In the genomic region with DNA sequence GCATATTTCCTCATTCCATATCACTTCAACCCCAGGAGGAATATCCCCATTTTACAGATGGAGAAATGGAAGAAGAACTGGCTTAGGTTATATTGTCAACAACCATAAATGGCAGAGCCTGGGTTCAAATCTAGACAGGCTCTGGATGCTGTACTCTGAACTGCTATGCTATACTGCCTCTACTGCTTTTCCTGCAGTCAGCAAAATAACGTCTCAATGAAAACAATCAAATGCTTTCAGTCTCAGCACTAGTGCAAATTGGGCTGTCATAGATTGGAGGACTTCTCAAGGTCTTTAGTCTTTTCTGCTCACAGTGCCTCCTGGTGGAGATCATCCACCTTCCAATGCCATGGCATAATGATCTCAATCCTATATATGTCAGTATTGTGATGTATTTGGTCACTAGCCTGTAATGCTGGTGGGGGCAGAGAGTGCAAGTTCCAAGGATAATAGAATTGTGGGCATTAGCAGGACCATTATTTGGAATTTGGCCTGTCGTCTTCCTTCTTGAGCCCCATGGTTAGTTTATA, we compare ENCODE assay signal across 2 cellular contexts.
TF ChIP-seq lines count a peak whose summit lies in the region.

No MANE protein-coding gene starts in this region.

TF ChIP-seq in SK-N-SH, 30 proteins besides CTCF, POLR2A, EP300 and RAD21 (continued from another document):
- TF ChIP-seq, protein P1, sequence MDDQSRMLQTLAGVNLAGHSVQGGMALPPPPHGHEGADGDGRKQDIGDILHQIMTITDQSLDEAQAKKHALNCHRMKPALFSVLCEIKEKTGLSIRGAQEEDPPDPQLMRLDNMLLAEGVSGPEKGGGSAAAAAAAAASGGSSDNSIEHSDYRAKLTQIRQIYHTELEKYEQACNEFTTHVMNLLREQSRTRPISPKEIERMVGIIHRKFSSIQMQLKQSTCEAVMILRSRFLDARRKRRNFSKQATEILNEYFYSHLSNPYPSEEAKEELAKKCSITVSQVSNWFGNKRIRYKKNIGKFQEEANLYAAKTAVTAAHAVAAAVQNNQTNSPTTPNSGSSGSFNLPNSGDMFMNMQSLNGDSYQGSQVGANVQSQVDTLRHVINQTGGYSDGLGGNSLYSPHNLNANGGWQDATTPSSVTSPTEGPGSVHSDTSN (IDR thresholded peaks at IDR 0.05), result no peak
- no peak for TF ChIP-seq TCF12 (IDR thresholded peaks at IDR 0.05)
- TF ChIP-seq POLR2AphosphoS5 (IDR thresholded peaks at IDR 0.05; ENCODE audit: low read depth, low read length), result no peak
- TF ChIP-seq, protein P2, sequence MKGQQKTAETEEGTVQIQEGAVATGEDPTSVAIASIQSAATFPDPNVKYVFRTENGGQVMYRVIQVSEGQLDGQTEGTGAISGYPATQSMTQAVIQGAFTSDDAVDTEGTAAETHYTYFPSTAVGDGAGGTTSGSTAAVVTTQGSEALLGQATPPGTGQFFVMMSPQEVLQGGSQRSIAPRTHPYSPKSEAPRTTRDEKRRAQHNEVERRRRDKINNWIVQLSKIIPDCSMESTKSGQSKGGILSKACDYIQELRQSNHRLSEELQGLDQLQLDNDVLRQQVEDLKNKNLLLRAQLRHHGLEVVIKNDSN (IDR thresholded peaks at IDR 0.05; ENCODE audit: borderline replicate concordance, low read depth), result no peak
- TF ChIP-seq SMC3 (IDR thresholded peaks at IDR 0.05; ENCODE audit: low read depth, low read length), result no peak
- TF ChIP-seq GABPA (IDR thresholded peaks at IDR 0.05; ENCODE audit: low read depth), result no peak
- TF ChIP-seq, protein P3, sequence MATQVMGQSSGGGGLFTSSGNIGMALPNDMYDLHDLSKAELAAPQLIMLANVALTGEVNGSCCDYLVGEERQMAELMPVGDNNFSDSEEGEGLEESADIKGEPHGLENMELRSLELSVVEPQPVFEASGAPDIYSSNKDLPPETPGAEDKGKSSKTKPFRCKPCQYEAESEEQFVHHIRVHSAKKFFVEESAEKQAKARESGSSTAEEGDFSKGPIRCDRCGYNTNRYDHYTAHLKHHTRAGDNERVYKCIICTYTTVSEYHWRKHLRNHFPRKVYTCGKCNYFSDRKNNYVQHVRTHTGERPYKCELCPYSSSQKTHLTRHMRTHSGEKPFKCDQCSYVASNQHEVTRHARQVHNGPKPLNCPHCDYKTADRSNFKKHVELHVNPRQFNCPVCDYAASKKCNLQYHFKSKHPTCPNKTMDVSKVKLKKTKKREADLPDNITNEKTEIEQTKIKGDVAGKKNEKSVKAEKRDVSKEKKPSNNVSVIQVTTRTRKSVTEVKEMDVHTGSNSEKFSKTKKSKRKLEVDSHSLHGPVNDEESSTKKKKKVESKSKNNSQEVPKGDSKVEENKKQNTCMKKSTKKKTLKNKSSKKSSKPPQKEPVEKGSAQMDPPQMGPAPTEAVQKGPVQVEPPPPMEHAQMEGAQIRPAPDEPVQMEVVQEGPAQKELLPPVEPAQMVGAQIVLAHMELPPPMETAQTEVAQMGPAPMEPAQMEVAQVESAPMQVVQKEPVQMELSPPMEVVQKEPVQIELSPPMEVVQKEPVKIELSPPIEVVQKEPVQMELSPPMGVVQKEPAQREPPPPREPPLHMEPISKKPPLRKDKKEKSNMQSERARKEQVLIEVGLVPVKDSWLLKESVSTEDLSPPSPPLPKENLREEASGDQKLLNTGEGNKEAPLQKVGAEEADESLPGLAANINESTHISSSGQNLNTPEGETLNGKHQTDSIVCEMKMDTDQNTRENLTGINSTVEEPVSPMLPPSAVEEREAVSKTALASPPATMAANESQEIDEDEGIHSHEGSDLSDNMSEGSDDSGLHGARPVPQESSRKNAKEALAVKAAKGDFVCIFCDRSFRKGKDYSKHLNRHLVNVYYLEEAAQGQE (IDR thresholded peaks at IDR 0.05; ENCODE audit: low read depth, low read length), result no peak
- TF ChIP-seq, protein P4, sequence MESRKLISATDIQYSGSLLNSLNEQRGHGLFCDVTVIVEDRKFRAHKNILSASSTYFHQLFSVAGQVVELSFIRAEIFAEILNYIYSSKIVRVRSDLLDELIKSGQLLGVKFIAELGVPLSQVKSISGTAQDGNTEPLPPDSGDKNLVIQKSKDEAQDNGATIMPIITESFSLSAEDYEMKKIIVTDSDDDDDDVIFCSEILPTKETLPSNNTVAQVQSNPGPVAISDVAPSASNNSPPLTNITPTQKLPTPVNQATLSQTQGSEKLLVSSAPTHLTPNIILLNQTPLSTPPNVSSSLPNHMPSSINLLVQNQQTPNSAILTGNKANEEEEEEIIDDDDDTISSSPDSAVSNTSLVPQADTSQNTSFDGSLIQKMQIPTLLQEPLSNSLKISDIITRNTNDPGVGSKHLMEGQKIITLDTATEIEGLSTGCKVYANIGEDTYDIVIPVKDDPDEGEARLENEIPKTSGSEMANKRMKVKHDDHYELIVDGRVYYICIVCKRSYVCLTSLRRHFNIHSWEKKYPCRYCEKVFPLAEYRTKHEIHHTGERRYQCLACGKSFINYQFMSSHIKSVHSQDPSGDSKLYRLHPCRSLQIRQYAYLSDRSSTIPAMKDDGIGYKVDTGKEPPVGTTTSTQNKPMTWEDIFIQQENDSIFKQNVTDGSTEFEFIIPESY (IDR thresholded peaks at IDR 0.05; ENCODE audit: borderline replicate concordance, low read depth), result no peak
- TF ChIP-seq, protein P5, sequence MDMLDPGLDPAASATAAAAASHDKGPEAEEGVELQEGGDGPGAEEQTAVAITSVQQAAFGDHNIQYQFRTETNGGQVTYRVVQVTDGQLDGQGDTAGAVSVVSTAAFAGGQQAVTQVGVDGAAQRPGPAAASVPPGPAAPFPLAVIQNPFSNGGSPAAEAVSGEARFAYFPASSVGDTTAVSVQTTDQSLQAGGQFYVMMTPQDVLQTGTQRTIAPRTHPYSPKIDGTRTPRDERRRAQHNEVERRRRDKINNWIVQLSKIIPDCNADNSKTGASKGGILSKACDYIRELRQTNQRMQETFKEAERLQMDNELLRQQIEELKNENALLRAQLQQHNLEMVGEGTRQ (IDR thresholded peaks at IDR 0.05; ENCODE audit: borderline replicate concordance, low read depth, low read length), result no peak

TF ChIP-seq in SK-N-SH treated with all-trans-retinoic acid at 6 μM for 48 hours, 23 proteins besides CTCF, POLR2A, EP300 and RAD21 (continued from another document):
- TF ChIP-seq, protein P6, sequence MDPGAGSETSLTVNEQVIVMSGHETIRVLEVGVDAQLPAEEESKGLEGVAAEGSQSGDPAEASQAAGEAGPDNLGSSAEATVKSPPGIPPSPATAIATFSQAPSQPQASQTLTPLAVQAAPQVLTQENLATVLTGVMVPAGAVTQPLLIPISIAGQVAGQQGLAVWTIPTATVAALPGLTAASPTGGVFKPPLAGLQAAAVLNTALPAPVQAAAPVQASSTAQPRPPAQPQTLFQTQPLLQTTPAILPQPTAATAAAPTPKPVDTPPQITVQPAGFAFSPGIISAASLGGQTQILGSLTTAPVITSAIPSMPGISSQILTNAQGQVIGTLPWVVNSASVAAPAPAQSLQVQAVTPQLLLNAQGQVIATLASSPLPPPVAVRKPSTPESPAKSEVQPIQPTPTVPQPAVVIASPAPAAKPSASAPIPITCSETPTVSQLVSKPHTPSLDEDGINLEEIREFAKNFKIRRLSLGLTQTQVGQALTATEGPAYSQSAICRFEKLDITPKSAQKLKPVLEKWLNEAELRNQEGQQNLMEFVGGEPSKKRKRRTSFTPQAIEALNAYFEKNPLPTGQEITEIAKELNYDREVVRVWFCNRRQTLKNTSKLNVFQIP (CRISPR knock-in tag; IDR thresholded peaks at IDR 0.05; ENCODE audit: borderline replicate concordance, low read depth), result no peak
- TF ChIP-seq ZNF8 (CRISPR knock-in tag; IDR thresholded peaks at IDR 0.05), result no peak
- TF ChIP-seq ZNF565 (CRISPR knock-in tag; conservative IDR thresholded peaks at IDR 0.05; ENCODE audit: low read depth), result no peak
- TF ChIP-seq ZC3H10 (CRISPR knock-in tag; IDR thresholded peaks at IDR 0.05), result no peak
- TF ChIP-seq ZFP30 (CRISPR knock-in tag; IDR thresholded peaks at IDR 0.05), result no peak
- no peak for TF ChIP-seq ARNTL (CRISPR knock-in tag; IDR thresholded peaks at IDR 0.05; ENCODE audit: borderline replicate concordance, low read depth)
- TF ChIP-seq, protein P7, sequence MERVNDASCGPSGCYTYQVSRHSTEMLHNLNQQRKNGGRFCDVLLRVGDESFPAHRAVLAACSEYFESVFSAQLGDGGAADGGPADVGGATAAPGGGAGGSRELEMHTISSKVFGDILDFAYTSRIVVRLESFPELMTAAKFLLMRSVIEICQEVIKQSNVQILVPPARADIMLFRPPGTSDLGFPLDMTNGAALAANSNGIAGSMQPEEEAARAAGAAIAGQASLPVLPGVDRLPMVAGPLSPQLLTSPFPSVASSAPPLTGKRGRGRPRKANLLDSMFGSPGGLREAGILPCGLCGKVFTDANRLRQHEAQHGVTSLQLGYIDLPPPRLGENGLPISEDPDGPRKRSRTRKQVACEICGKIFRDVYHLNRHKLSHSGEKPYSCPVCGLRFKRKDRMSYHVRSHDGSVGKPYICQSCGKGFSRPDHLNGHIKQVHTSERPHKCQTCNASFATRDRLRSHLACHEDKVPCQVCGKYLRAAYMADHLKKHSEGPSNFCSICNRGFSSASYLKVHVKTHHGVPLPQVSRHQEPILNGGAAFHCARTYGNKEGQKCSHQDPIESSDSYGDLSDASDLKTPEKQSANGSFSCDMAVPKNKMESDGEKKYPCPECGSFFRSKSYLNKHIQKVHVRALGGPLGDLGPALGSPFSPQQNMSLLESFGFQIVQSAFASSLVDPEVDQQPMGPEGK (CRISPR knock-in tag; IDR thresholded peaks at IDR 0.05; ENCODE audit: borderline replicate concordance), result no peak
- TF ChIP-seq ZNF70 (CRISPR knock-in tag; IDR thresholded peaks at IDR 0.05), result no peak
